In genomic region chr14:96271421-96271762, GRCh38 we compare ENCODE assay signal across 25 cellular contexts. TPM values are rescaled to one million over a fixed set of nuclear protein-coding genes. Genes with fewer than 3 reads are reported as not detected.
DNase-seq lines count a peak whose midpoint lies in the region; ATAC-seq, FAIRE-seq and TF ChIP-seq lines count a peak whose summit lies in the region.
"Had no signal": no experiment of that assay in that cellular context is flagged by ENCODE, and none has a peak within 500 bp of the region (broad histone marks: within the 10 kb centered on the region; RNA-seq: fewer than 3 reads in every experiment).

No MANE protein-coding gene starts in this region.

- peaks cover 21% of the 10 kb centered on the region for H3K9me3 ChIP-seq in A549
- peaks cover 2% of the 10 kb centered on the region for H3K9me3 ChIP-seq in keratinocyte (ENCODE audit: control insufficient read depth, low read depth, low read length)
- H3K9me3 ChIP-seq in Peyer's patch = peaks cover 0 to 4% (median 0%) of the 10 kb centered on the region in 4 donors
- H3K9me3 ChIP-seq: ovary, SK-N-SH had no signal

- H3K4me3 ChIP-seq in A549 (no peak overlapping the region), keratinocyte (ENCODE audit: control insufficient read depth in 2 of 3, extremely low read depth in 1 of 3, insufficient read depth in 2 of 3, low read depth in 1 of 3, low read length in 3 of 3) (no peak overlapping the region), Peyer's patch (no peak overlapping the region), H7 (ENCODE audit: insufficient read depth, low read depth, low read length) (no peak overlapping the region)
- H3K4me3 ChIP-seq: GM23248, ovary, spleen, tibial nerve had no signal

- DNase-seq in A549 (ENCODE audit: low read depth in 1 of 2, low spot score in 1 of 2) (no peak), LoVo (ENCODE audit: low spot score) (peak; percentile 68), RWPE1 (ENCODE audit: low spot score) (peak; percentile 37), keratinocyte (ENCODE audit: low read depth, low spot score) (peak; percentile 99), G401 (ENCODE audit: low spot score) (no peak), Peyer's patch (no peak), H7 (no peak)
- DNase-seq in activated effector memory CD4-positive, alpha-beta T cell treated with anti-CD3 and anti-CD28 coated beads, Interleukin-2, amount 50 U/mL, for 16 hours = no peak
- DNase-seq: activated T-cell treated with anti-CD3 and anti-CD28 coated beads for 4 hours; CD4-positive, alpha-beta memory T cell; dermis blood vessel endothelial cell; GM23248; NCI-H1694; NCI-H524; ovary; retina; SK-N-SH; spleen had no signal

- peak overlapping the region; percentile 82 to 92; a peak in 5 of 6 replicates for H3K27ac ChIP-seq in A549
- H3K27ac ChIP-seq in RWPE1 = peak overlapping the region; percentile 93
- peak overlapping the region; percentile 67 for H3K27ac ChIP-seq in keratinocyte (ENCODE audit: control insufficient read depth, insufficient read depth, low read length)
- H3K27ac ChIP-seq in Peyer's patch = no peak overlapping the region
- H3K27ac ChIP-seq: GM23248, ovary, spleen, tibial nerve had no signal

- no peaks in the 10 kb centered on the region for H4K20me1 ChIP-seq in keratinocyte (ENCODE audit: control insufficient read depth, extremely low read depth, insufficient read depth, low read length)

- TF ChIP-seq POLR2A in A549 (IDR thresholded peaks at IDR 0.05; ENCODE audit: low read length) (no peak), Peyer's patch (IDR thresholded peaks at IDR 0.05) (no peak)

- H3K4me1 ChIP-seq in A549 (peaks cover 62% of the 10 kb centered on the region), keratinocyte (ENCODE audit: control insufficient read depth, extremely low read depth, insufficient read depth, low read length) (peaks cover 57% of the 10 kb centered on the region), Peyer's patch (peaks cover 0 to 16% (median 0%) of the 10 kb centered on the region in 4 donors)

- no peak for ATAC-seq in A549

- TF ChIP-seq RAD21 in A549 (conservative IDR thresholded peaks at IDR 0.05 in 1 of 2, IDR thresholded peaks at IDR 0.05 in 1 of 2) = no peak

- no peak overlapping the region for H3K4me2 ChIP-seq in A549
- peak overlapping the region; percentile 55 for H3K4me2 ChIP-seq in keratinocyte (ENCODE audit: control insufficient read depth, extremely low read depth, insufficient read depth, low read depth, low read length)
- H3K4me2 ChIP-seq: SK-N-SH had no signal

- CTCF ChIA-PET in A549 (lab: Yijun Ruan, JAX) = interaction anchor here (1.2 to 18.7 kb wide), 6 partner anchors 10 to 273 kb away, joined by 3 to 486 read pairs (median 64); partner anchors contain the start of gene BDKRB1
- CTCF ChIA-PET in RWPE1 (lab: Yijun Ruan, JAX) = interaction anchor here (1.0 kb wide), 1 partner anchor 215 kb away, joined by 3 read pairs; no protein-coding TSS in a partner anchor

- in situ Hi-C loops in G401 (cut with HindIII; ENCODE audit: low sequenced_read_pairs) = no loop called here

- TF ChIP-seq EP300 in A549 (IDR thresholded peaks at IDR 0.05) = no peak

- no peak overlapping the region for H2AFZ ChIP-seq in keratinocyte (ENCODE audit: control insufficient read depth, low read length)
- H2AFZ ChIP-seq: GM23248 had no signal

- FAIRE-seq in A549 (lab: Jason Lieb, UNC) (no peak), keratinocyte (lab: Jason Lieb, UNC) (peak; percentile 97)
- FAIRE-seq: endometrium, GM12892, islet of Langerhans had no signal

- no peaks in the 10 kb centered on the region for H3K79me2 ChIP-seq in keratinocyte (ENCODE audit: control insufficient read depth, insufficient read depth, low read length)

- no peak overlapping the region for H3K9ac ChIP-seq in keratinocyte (ENCODE audit: control insufficient read depth, extremely low read depth, insufficient read depth, low read length)
- H3K9ac ChIP-seq: GM23248, SK-N-SH had no signal

- H3K9me1 ChIP-seq in keratinocyte (ENCODE audit: control insufficient read depth, extremely low read depth, insufficient read depth, low read length) = no peaks in the 10 kb centered on the region

- dilution Hi-C loops in keratinocyte (cut with MboI; ENCODE audit: extremely low pct_ligation_motif_present, low sequenced_read_pairs) = no loop called here

- POLR2A ChIA-PET in A549 (lab: Yijun Ruan, JAX) (no interaction called here), RWPE1 (lab: Yijun Ruan, JAX; ENCODE audit: low non-redundant PET) (no interaction called here)

- 91% methylated on average over 1 of the region's 1 CpG for WGBS in A549 (ENCODE audit: missing lambda C conversion rate)

- TF ChIP-seq CTCF in A549 (IDR thresholded peaks at IDR 0.05) (no peak), RWPE1 (conservative IDR thresholded peaks at IDR 0.05; ENCODE audit: low read depth) (no peak), keratinocyte (optimal IDR thresholded peaks at IDR 0.05 in 1 of 3, IDR thresholded peaks at IDR 0.05 in 1 of 3, conservative IDR thresholded peaks at IDR 0.05 in 1 of 3; ENCODE audit: extremely low read depth in 1 of 3, insufficient read depth in 2 of 3, low read length in 3 of 3) (no peak), Peyer's patch (IDR thresholded peaks at IDR 0.05) (no peak)

- H3K27me3 ChIP-seq in keratinocyte (ENCODE audit: control insufficient read depth, extremely low read depth, insufficient read depth, low read length) (no peaks in the 10 kb centered on the region), Peyer's patch (no peaks in the 10 kb centered on the region), H7 (ENCODE audit: control insufficient read depth, insufficient read depth, low read length) (no peaks in the 10 kb centered on the region)
- H3K27me3 ChIP-seq: ovary, tibial nerve had no signal

- H3K36me3 ChIP-seq in keratinocyte (ENCODE audit: control insufficient read depth in 2 of 2, extremely low read depth in 1 of 2, insufficient read depth in 2 of 2, low read length in 2 of 2) = no peaks in the 10 kb centered on the region
- no peaks in the 10 kb centered on the region for H3K36me3 ChIP-seq in Peyer's patch
- H3K36me3 ChIP-seq in H7 (replicated peaks; ENCODE audit: control insufficient read depth, insufficient read depth, low read length) = no peaks in the 10 kb centered on the region
- H3K36me3 ChIP-seq: ovary, spleen, tibial nerve had no signal

TF ChIP-seq in A549, 52 proteins besides CTCF, POLR2A, EP300 and RAD21:
- TF ChIP-seq ESRRA (IDR thresholded peaks at IDR 0.05; ENCODE audit: borderline replicate concordance, low read length) (no peak), MYC (IDR thresholded peaks at IDR 0.05; ENCODE audit: borderline replicate concordance, low read length) (no peak), ZNF302 (CRISPR knock-in tag; IDR thresholded peaks at IDR 0.05) (no peak)
- TF ChIP-seq, protein P1, sequence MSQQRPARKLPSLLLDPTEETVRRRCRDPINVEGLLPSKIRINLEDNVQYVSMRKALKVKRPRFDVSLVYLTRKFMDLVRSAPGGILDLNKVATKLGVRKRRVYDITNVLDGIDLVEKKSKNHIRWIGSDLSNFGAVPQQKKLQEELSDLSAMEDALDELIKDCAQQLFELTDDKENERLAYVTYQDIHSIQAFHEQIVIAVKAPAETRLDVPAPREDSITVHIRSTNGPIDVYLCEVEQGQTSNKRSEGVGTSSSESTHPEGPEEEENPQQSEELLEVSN (IDR thresholded peaks at IDR 0.05; ENCODE audit: borderline replicate concordance, low read depth) = no peak

RNA-seq across cellular contexts. Expression of gene BDKRB1, which starts 15.4 kb away (rescaled TPM):
- polyA plus RNA-seq in A549 (2011; rRNA removed) (3.3 and 3.5 TPM in 2 replicates), A549 (2017; fragmentation: RNase III; extraction: RNeasy Plus Mini Kit Qiagen cat#74134 plus additional on column Dnase treatment) (2.6 to 3.3 TPM (median 2.8 TPM) in 3 replicates), keratinocyte (2.8 to 3.5 TPM (median 3.4 TPM) in 3 replicates)
- 1.4 and 2.8 TPM in 2 replicates for polyA plus RNA-seq in A549 (2012; cell fraction: cytosol; rRNA removed)
- polyA plus RNA-seq in A549 (2012; cell fraction: nucleus; rRNA removed) = 5.9 and 7.0 TPM in 2 replicates
- polyA minus RNA-seq in A549 (2011; rRNA and poly(A)+ RNA removed) = 1.7 and 2.5 TPM in 2 replicates
- 0.46 TPM for polyA plus RNA-seq in keratinocyte (2011; ENCODE audit: low read depth)
- 2.1 and 2.5 TPM in 2 replicates for polyA plus RNA-seq in keratinocyte (2011; cell fraction: cytosol; rRNA removed)
- polyA plus RNA-seq in keratinocyte (2011; cell fraction: nucleus; rRNA removed) = 4.0 and 6.3 TPM in 2 replicates
- polyA plus RNA-seq in keratinocyte (2012; ENCODE audit: low replicate concordance) = 1.9 and 4.3 TPM in 2 replicates
- polyA minus RNA-seq in keratinocyte = 2.0 to 4.5 TPM (median 3.4 TPM) in 3 replicates
- 1.2 TPM for polyA minus RNA-seq in keratinocyte (2011; cell fraction: cytosol; rRNA and poly(A)+ RNA removed)
- 2.3 and 3.4 TPM in 2 replicates for polyA minus RNA-seq in keratinocyte (2011; cell fraction: nucleus; rRNA and poly(A)+ RNA removed)
- total RNA-seq in G401 (2014; rRNA removed; shearing (Covaris generic)) = not detected in 2 replicates
- total RNA-seq in Peyer's patch = 1 to 10 TPM; 2.2 to 3.4 (median 2.8) TPM
- total RNA-seq in H7 (2014; rRNA removed; shearing (Covaris generic)) = 0.41 and 1.4 TPM in 2 replicates
- total RNA-seq: A673; CD4-positive, alpha-beta memory T cell; dermis blood vessel endothelial cell; glomerular endothelial cell; liver; spleen had no signal
- polyA plus RNA-seq: CD4-positive, alpha-beta memory T cell; liver had no signal

Comparison
In these comparisons a context has a peak if more than half of its experiments do, and no peak if none do; other contexts are left out.
1. DNase-seq: peak in LoVo (single experiment), RWPE1 (single experiment) and keratinocyte (single experiment); none in A549 (0 of 2), G401 (single experiment), Peyer's patch (0 of 3), H7 (single experiment) and activated effector memory CD4-positive, alpha-beta T cell treated with anti-CD3 and anti-CD28 coated beads, Interleukin-2, amount 50 U/mL, for 16 hours (single experiment).
2. H3K27ac ChIP-seq: peak in A549 (2 of 2), RWPE1 (single experiment) and keratinocyte (single experiment); none in Peyer's patch (0 of 4).